Comparison of ENCODE assay signal across 25 cellular contexts in genomic region chr6:3714111-3714510, GRCh38. TPM values are rescaled to one million over a fixed set of nuclear protein-coding genes. Genes with fewer than 3 reads are reported as not detected.
"Had no signal": no experiment of that assay in that cellular context is flagged by ENCODE, and none has a peak within 500 bp of the region (broad histone marks: within the 10 kb centered on the region; RNA-seq: fewer than 3 reads in every experiment).

No MANE protein-coding gene starts in this region.

- H3K4me1 ChIP-seq: SJCRH30 had no signal

- H3K36me3 ChIP-seq: MG63, SJCRH30 had no signal

- ATAC-seq: HepG2, Panc1, PC-3, SK-N-SH treated with all-trans-retinoic acid at 6 μM for 48 hours had no signal

- H3K27me3 ChIP-seq: MG63, SJCRH30 had no signal

- H3K9me3 ChIP-seq: MG63, SJCRH30 had no signal

- H3K27ac ChIP-seq: RWPE1, SJCRH30 had no signal

- H3K4me3 ChIP-seq: MG63, SJCRH30 had no signal

- DNase-seq: IMR-90, Karpas-422, KG1, MG63, NCI-H1092, NCI-H1105 treated with DMSO at 0.1 percent for 48 hours, NCI-H1436, NCI-H187, NCI-H2029, NCI-H2081 treated with DMSO at 0.1 percent for 48 hours, NCI-H2171, NCI-H226, NCI-H446, NCI-H510A, NCI-H524 treated with DMSO at 0.1 percent for 48 hours, NCI-H69, NCI-H774, PC-3, SHP77, SJCRH30 had no signal

RNA-seq across cellular contexts. Expression of gene PXDC1, which starts 37.4 kb away (rescaled TPM):
- total RNA-seq: OCI-LY7 had no signal
